In genomic region chr1:204909109-204909508, GRCh38 we compare ENCODE assay signal across 16 cellular contexts.
"Had no signal": no experiment of that assay in that cellular context is flagged by ENCODE, and none has a peak within 500 bp of the region (broad histone marks: within the 10 kb centered on the region; RNA-seq: fewer than 3 reads in every experiment).

No MANE protein-coding gene starts in this region.

- H3K27ac ChIP-seq: ascending aorta, neural progenitor cell, pancreas, tibial artery, vagina had no signal

- H3K9me3 Mint-ChIP-seq: activated CD4-positive, alpha-beta T cell treated with anti-CD3 and anti-CD28 coated beads, Interleukin-2, amount 10 ng/mL, durations not matched to agents 24 days and 14 days; activated naive CD4-positive, alpha-beta T cell treated with anti-CD3 and anti-CD28 coated beads for 36 hours; neural progenitor cell had no signal

- H3K36me3 Mint-ChIP-seq: naive B cell, neural progenitor cell had no signal

- H3K27ac Mint-ChIP-seq: activated CD4-positive, alpha-beta T cell treated with anti-CD3 and anti-CD28 coated beads, Interleukin-2, amount 10 ng/mL, durations not matched to agents 24 days and 14 days; activated naive CD4-positive, alpha-beta T cell treated with anti-CD3 and anti-CD28 coated beads for 36 hours; naive B cell; neural progenitor cell; T-helper 17 cell; WTC11 had no signal

- H3K4me3 Mint-ChIP-seq: activated CD4-positive, alpha-beta T cell treated with anti-CD3 and anti-CD28 coated beads, Interleukin-2, amount 10 ng/mL, durations not matched to agents 24 days and 14 days; activated naive CD4-positive, alpha-beta T cell treated with anti-CD3 and anti-CD28 coated beads for 36 hours; naive B cell; neural progenitor cell; T-helper 17 cell; WTC11 had no signal

- H3K27me3 ChIP-seq: ascending aorta, neural progenitor cell, pancreas, tibial artery, vagina had no signal

- H3K9me3 ChIP-seq: ascending aorta, pancreas, tibial artery, vagina had no signal

- ATAC-seq: left lobe of liver, pancreas, sciatic nerve, T-helper 17 cell, WTC11 had no signal

- H3K36me3 ChIP-seq: ascending aorta, neural progenitor cell, pancreas, tibial artery, vagina had no signal

- H3K4me3 ChIP-seq: ascending aorta, neural progenitor cell, pancreas, tibial artery, vagina had no signal

- DNase-seq: activated CD4-positive, alpha-beta T cell treated with anti-CD3 and anti-CD28 coated beads, Interleukin-2, amount 10 ng/mL, durations not matched to agents 24 days and 14 days; activated CD8-positive, alpha-beta memory T cell treated with anti-CD3 and anti-CD28 coated beads for 24 hours; activated naive CD4-positive, alpha-beta T cell treated with anti-CD3 and anti-CD28 coated beads for 36 hours; hippocampal formation; naive B cell; pancreas; stimulated activated CD4-positive, alpha-beta T cell treated with anti-CD3 and anti-CD28 coated beads, Interleukin-1b, Interleukin-23, amount 100 ng/mL, for 48 hours; stimulated activated naive CD4-positive, alpha-beta T cell; T-helper 17 cell; tibial artery had no signal

- H3K4me1 ChIP-seq: ascending aorta, neural progenitor cell, pancreas, tibial artery, vagina had no signal

- H3K4me1 Mint-ChIP-seq: activated CD4-positive, alpha-beta T cell treated with anti-CD3 and anti-CD28 coated beads, Interleukin-2, amount 10 ng/mL, durations not matched to agents 24 days and 14 days; neural progenitor cell; T-helper 17 cell had no signal
